ENCODE assay signal across 8 cellular contexts in the genomic region with DNA sequence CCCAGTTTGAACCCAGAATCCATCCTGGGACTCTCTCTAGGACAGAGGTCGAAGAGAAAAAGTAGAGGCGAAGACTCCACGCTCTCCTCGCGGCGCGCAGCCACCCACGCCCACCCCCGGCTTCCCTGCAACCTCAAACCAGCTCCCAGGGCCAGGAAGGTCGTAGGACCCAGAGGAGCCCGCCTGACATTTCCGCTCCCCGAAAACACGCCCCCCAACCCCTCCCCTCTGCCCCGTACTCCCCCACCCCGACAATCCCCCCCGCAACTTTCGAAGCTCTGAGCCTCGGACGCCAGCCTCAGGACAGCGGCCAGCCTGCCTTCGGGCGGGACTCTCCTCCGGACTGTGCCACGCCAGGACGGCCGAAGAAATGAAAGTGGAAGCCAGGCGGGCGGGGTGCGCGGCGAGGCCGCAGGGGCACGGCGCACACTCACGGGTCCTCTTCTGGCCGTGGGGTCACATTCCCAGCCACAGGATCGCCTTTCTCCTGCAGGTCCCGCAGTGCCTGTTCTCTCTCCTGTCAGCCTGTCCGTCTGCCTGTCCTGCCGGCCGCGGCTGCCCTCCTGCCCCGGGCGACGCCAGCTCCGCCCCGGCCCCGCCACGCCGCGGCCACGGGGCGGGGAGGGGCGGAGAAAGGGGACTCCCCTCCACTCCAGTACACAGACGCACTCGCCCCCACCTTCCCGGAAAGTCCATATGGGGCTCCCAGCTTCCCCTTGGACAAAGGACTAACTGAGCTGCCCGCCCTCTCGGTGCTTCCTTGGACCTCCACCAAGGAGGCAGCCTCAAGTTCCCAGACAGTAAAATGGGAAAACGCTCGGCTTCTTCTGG. TPM values are rescaled to one million over a fixed set of nuclear protein-coding genes. Genes with fewer than 3 reads are reported as not detected.
DNase-seq lines count a peak whose midpoint lies in the region; FAIRE-seq and TF ChIP-seq lines count a peak whose summit lies in the region.

A gene (minus strand): TSS at position 535 of the 831 bp plus-strand sequence. CDS start 3,490 bp downstream, outside the sequence.

- no peak within 1 kb of the TSS for H2BK5ac ChIP-seq in H9 (ENCODE audit: insufficient read length, low read length)

- H3K27ac ChIP-seq in H9 (ENCODE audit: insufficient read length, low read depth, low read length), result no peak within 1 kb of the TSS
- H3K27ac ChIP-seq in dorsolateral prefrontal cortex, result peak within 1 kb of the TSS in 58 of 59 donors; percentile 18 to 96 (median 83)

- no peak within 1 kb of the TSS for H2BK120ac ChIP-seq in H9 (ENCODE audit: low read depth, low read length, poor library complexity, severe bottlenecking)

- H3K27ac Mint-ChIP-seq in H9, result no peak within 1 kb of the TSS; a peak in 2 of 7 replicates

- DNase-seq in H9 (peak; percentile 66), NAMALWA (ENCODE audit: low spot score) (peak; percentile 42), dorsolateral prefrontal cortex (peak; percentile 51 to 86 (median 71)), lower leg skin (ENCODE audit: low spot score in 2 of 2) (peak; percentile 73 to 95), D721Med (ENCODE audit: insufficient read length, low spot score) (no peak)
- peak; percentile 76 to 83 for DNase-seq in activated CD4-positive, alpha-beta T cell treated with anti-CD3 and anti-CD28 coated beads, Interleukin-2, amount 50 U/mL, for 4 hours
- peak; percentile 46 to 58 for DNase-seq in stimulated activated CD4-positive, alpha-beta T cell treated with anti-CD3 and anti-CD28 coated beads, Interleukin-4, amount 100 ng/mL, for 48 hours (ENCODE audit: low read depth in 2 of 2)

- no peak within 1 kb of the TSS for H3K9ac ChIP-seq in H9 (ENCODE audit: extremely low read depth, insufficient read length, low read length)

- no peak within 1 kb of the TSS for H2BK20ac ChIP-seq in H9 (ENCODE audit: low read depth, low read length, poor library complexity, severe bottlenecking)

- H4K91ac ChIP-seq in H9 (ENCODE audit: insufficient read length, low read depth, low read length), result no peak within 1 kb of the TSS

- H2AK5ac ChIP-seq in H9 (ENCODE audit: insufficient read length, low read length), result no peak within 1 kb of the TSS

- peaks cover 14% of the 10 kb centered on the region; the same call in 1 of the 2 replicates for H3K4me1 ChIP-seq in H9 (ENCODE audit: insufficient read depth, low read length)

- no peak for TF ChIP-seq POLR2A in lower leg skin (IDR thresholded peaks at IDR 0.05)

- no peaks in the 10 kb centered on the region for H3K9me3 ChIP-seq in H9 (ENCODE audit: control insufficient read depth, low read depth, low read length)

- H3K79me2 ChIP-seq in H9 (ENCODE audit: insufficient read depth, low read length), result no peaks in the 10 kb centered on the region

- TF ChIP-seq CTCF in H9 (conservative IDR thresholded peaks at IDR 0.05) (no peak), dorsolateral prefrontal cortex (IDR thresholded peaks at IDR 0.05 in 54 of 56, conservative IDR thresholded peaks at IDR 0.05 in 2 of 56; ENCODE audit: low read depth in 1 of 56, partially characterized antibody in 56 of 56) (peak in 2 of 56 donors; percentile 7 to 10), lower leg skin (IDR thresholded peaks at IDR 0.05) (no peak), D721Med (IDR thresholded peaks at IDR 0.05; ENCODE audit: insufficient read depth, missing control alignments) (no peak)

- intact Hi-C loops in dorsolateral prefrontal cortex (cut with DNase I), result loop anchor here (5.0 to 10.0 kb wide), 2 partner anchors 101 to 108 kb away; a partner anchor contains a TSS
- intact Hi-C loops in lower leg skin (cut with DNase I; ENCODE audit: low total_unique reads), result no loop called here

- peaks cover 41 to 49% of the 10 kb centered on the region in 2 experiments for H3K4me1 Mint-ChIP-seq in H9

- no peak within 1 kb of the TSS for H4K8ac ChIP-seq in H9 (replicated peaks; ENCODE audit: insufficient read length, low read depth, low read length)

- H3T11ph ChIP-seq in H9 (ENCODE audit: low read length), result no peak within 1 kb of the TSS

- no peaks in the 10 kb centered on the region for H3K36me3 Mint-ChIP-seq in H9 (ENCODE audit: insufficient read depth in 1 of 3, low read depth in 3 of 3)

- H3K79me1 ChIP-seq in H9 (ENCODE audit: insufficient read depth, low read depth, low read length, poor library complexity, severe bottlenecking), result no peaks in the 10 kb centered on the region

- H3K4me3 ChIP-seq in GM08714 (ENCODE audit: low read length), result peak within 1 kb of the TSS; percentile 64
- peak within 1 kb of the TSS; percentile 67 to 98 (median 83) for H3K4me3 ChIP-seq in dorsolateral prefrontal cortex
- peak within 1 kb of the TSS; percentile 74 for H3K4me3 ChIP-seq in lower leg skin (ENCODE audit: low read depth, poor library complexity, severe bottlenecking)

- no CpG with 5 or more reads among the region's 62 CpGs for WGBS in H9 (ENCODE audit: extremely low coverage, insufficient read length, low lambda C conversion rate)
- 0 to 1% methylated on average over 25 to 61 of the region's 62 CpGs for WGBS in lower leg skin, 2 donors

- no peak within 1 kb of the TSS for H3K56ac ChIP-seq in H9 (ENCODE audit: insufficient read length, low read depth, low read length)

- H3K27me3 ChIP-seq in H9 (ENCODE audit: insufficient read depth, low read length) (peaks cover 3% of the 10 kb centered on the region; the same call in 1 of the 2 replicates), dorsolateral prefrontal cortex (no peaks in the 10 kb centered on the region)

- no peak within 1 kb of the TSS for H3K4ac ChIP-seq in H9 (ENCODE audit: low read depth, low read length)

- peaks cover 33% of the 10 kb centered on the region for H3K27me3 Mint-ChIP-seq in H9 (ENCODE audit: low read depth)

- FAIRE-seq in D721Med (lab: Jason Lieb, UNC), result no peak

- no peak within 1 kb of the TSS for H2BK12ac ChIP-seq in H9 (ENCODE audit: insufficient read length, low read depth, low read length)

- no peak within 1 kb of the TSS for H3K23ac ChIP-seq in H9 (ENCODE audit: insufficient read length, low read depth, low read length)

- H2BK15ac ChIP-seq in H9 (ENCODE audit: low read depth, low read length), result no peak within 1 kb of the TSS

- peak within 1 kb of the TSS; percentile 3 for H3K18ac ChIP-seq in H9 (ENCODE audit: insufficient read length, low read depth, low read length)

- H4K5ac ChIP-seq in H9 (ENCODE audit: insufficient read length, low read depth, low read length), result no peak within 1 kb of the TSS

- H4K20me1 ChIP-seq in H9 (ENCODE audit: control insufficient read depth, insufficient read depth, insufficient read length), result no peaks in the 10 kb centered on the region

- H3K4me2 ChIP-seq in H9 (ENCODE audit: insufficient read depth, insufficient read length, low read length), result peak within 1 kb of the TSS; percentile 81

- H2AFZ ChIP-seq in H9 (ENCODE audit: low read length), result peak within 1 kb of the TSS; percentile 41

- H3K23me2 ChIP-seq in H9 (ENCODE audit: insufficient read length, low read depth, low read length, poor library complexity, severe bottlenecking), result peaks cover 8% of the 10 kb centered on the region

- peak within 1 kb of the TSS; percentile 77 to 89 for H3K4me3 Mint-ChIP-seq in H9

- peak within 1 kb of the TSS; percentile 14; the same call in 1 of the 2 replicates for H3K14ac ChIP-seq in H9 (ENCODE audit: insufficient read depth, low read length)

- H3K9me3 Mint-ChIP-seq in H9, result no peaks in the 10 kb centered on the region

RNA-seq across cellular contexts. Expression of the gene that starts here (rescaled TPM):
- total RNA-seq in H9 (2021), result 3.2 and 4.1 TPM in 2 replicates
- 10 to 100 TPM in 64 of 120 experiments, 1 to 10 TPM in 56; 5.7 to 25.1 (median 10.2) TPM for total RNA-seq in dorsolateral prefrontal cortex
- total RNA-seq in lower leg skin, result 10 to 100 TPM; 13.0 to 17.8 (median 13.6) TPM
